ENCODE assay signal across 16 cellular contexts in genomic region chrX:2594491-2594890, GRCh38.
DNase-seq lines count a peak whose midpoint lies in the region; ATAC-seq and TF ChIP-seq lines count a peak whose summit lies in the region.
"Had no signal": no experiment of that assay in that cellular context is flagged by ENCODE, and none has a peak within 500 bp of the region (broad histone marks: within the 10 kb centered on the region; RNA-seq: fewer than 3 reads in every experiment).

No MANE protein-coding gene starts in this region.

- DNase-seq in left ventricle myocardium superior (no peak), left cardiac atrium (no peak), nephron progenitor cell (no peak), NCI-H2081 treated with DMSO at 0.1 percent for 48 hours (lab: John Stamatoyannopoulos, UW) (no peak)
- DNase-seq: 8988T; AML-193; C1 segment of cervical spinal cord; CD4-positive, alpha-beta T cell; DMS79; H7; KG1 had no signal

- H3K4me1 Mint-ChIP-seq in activated T-helper 17 cell treated with anti-CD3 and anti-CD28 coated beads, Interleukin-2, amount 50 U/mL, for 72 hours = peaks cover 4% of the 10 kb centered on the region
- peaks cover 19% of the 10 kb centered on the region for H3K4me1 Mint-ChIP-seq in nephron progenitor cell
- peaks cover 13% of the 10 kb centered on the region for H3K4me1 Mint-ChIP-seq in stimulated activated memory B cell treated with anti-CD40 and anti-IgM and Interleukin-4, amounts not matched to agents 10 μg/mL and 1 μg/mL and 100 μg/mL, for 72 hours

- no peak for TF ChIP-seq CTCF in nephron progenitor cell (IDR thresholded peaks at IDR 0.05)

- intact Hi-C loops in left ventricle myocardium superior (cut with micrococcal nuclease) (loop anchor here (10.0 kb wide), 1 partner anchor 940 kb away; no protein-coding TSS in a partner anchor), left cardiac atrium (cut with DNase I) (loop anchor here (5.0 to 10.0 kb wide), 4 partner anchors 90 to 1140 kb away; partner anchors contain the start of genes ASMTL (in 1 of the 2), DHRSX (in 1 of the 2) and ZBED1 (in 1 of the 2))

- peak overlapping the region; percentile 41 for H3K27ac Mint-ChIP-seq in activated T-helper 17 cell treated with anti-CD3 and anti-CD28 coated beads, Interleukin-2, amount 50 U/mL, for 72 hours
- peak overlapping the region; percentile 7 for H3K27ac Mint-ChIP-seq in nephron progenitor cell
- no peak overlapping the region for H3K27ac Mint-ChIP-seq in stimulated activated memory B cell treated with anti-CD40 and anti-IgM and Interleukin-4, amounts not matched to agents 10 μg/mL and 1 μg/mL and 100 μg/mL, for 72 hours
- H3K27ac Mint-ChIP-seq: CD4-positive, alpha-beta T cell had no signal

- peaks cover 15% of the 10 kb centered on the region for H3K36me3 Mint-ChIP-seq in activated T-helper 17 cell treated with anti-CD3 and anti-CD28 coated beads, Interleukin-2, amount 50 U/mL, for 72 hours (ENCODE audit: low read depth)
- H3K36me3 Mint-ChIP-seq in nephron progenitor cell (ENCODE audit: low read depth) = peaks cover 21% of the 10 kb centered on the region
- no peaks in the 10 kb centered on the region for H3K36me3 Mint-ChIP-seq in stimulated activated memory B cell treated with anti-CD40 and anti-IgM and Interleukin-4, amounts not matched to agents 10 μg/mL and 1 μg/mL and 100 μg/mL, for 72 hours

- H3K27me3 Mint-ChIP-seq in activated T-helper 17 cell treated with anti-CD3 and anti-CD28 coated beads, Interleukin-2, amount 50 U/mL, for 72 hours = no peaks in the 10 kb centered on the region
- H3K27me3 Mint-ChIP-seq in nephron progenitor cell (ENCODE audit: low read depth, poor library complexity) = peaks cover 4% of the 10 kb centered on the region
- no peaks in the 10 kb centered on the region for H3K27me3 Mint-ChIP-seq in stimulated activated memory B cell treated with anti-CD40 and anti-IgM and Interleukin-4, amounts not matched to agents 10 μg/mL and 1 μg/mL and 100 μg/mL, for 72 hours
- H3K27me3 Mint-ChIP-seq: CD4-positive, alpha-beta T cell had no signal

- no peaks in the 10 kb centered on the region for H3K9me3 Mint-ChIP-seq in activated T-helper 17 cell treated with anti-CD3 and anti-CD28 coated beads, Interleukin-2, amount 50 U/mL, for 72 hours
- H3K9me3 Mint-ChIP-seq in nephron progenitor cell = no peaks in the 10 kb centered on the region
- no peaks in the 10 kb centered on the region for H3K9me3 Mint-ChIP-seq in stimulated activated memory B cell treated with anti-CD40 and anti-IgM and Interleukin-4, amounts not matched to agents 10 μg/mL and 1 μg/mL and 100 μg/mL, for 72 hours
- H3K9me3 Mint-ChIP-seq: CD4-positive, alpha-beta T cell had no signal

- ATAC-seq in left ventricle myocardium superior (peak; percentile 26), left cardiac atrium (no peak), GM19455 (IDR thresholded peaks at IDR 0.05; ENCODE audit: unreplicated experiment) (no peak)
- ATAC-seq in activated T-helper 17 cell treated with anti-CD3 and anti-CD28 coated beads, Interleukin-2, amount 50 U/mL, for 72 hours (replicated peaks) = no peak
- ATAC-seq in stimulated activated memory B cell treated with anti-CD40 and anti-IgM and Interleukin-4, amounts not matched to agents 10 μg/mL and 1 μg/mL and 100 μg/mL, for 72 hours = no peak
- ATAC-seq: GM12878, GM23338 had no signal

- H3K4me3 Mint-ChIP-seq in activated T-helper 17 cell treated with anti-CD3 and anti-CD28 coated beads, Interleukin-2, amount 50 U/mL, for 72 hours = no peak overlapping the region
- no peak overlapping the region for H3K4me3 Mint-ChIP-seq in nephron progenitor cell
- no peak overlapping the region for H3K4me3 Mint-ChIP-seq in stimulated activated memory B cell treated with anti-CD40 and anti-IgM and Interleukin-4, amounts not matched to agents 10 μg/mL and 1 μg/mL and 100 μg/mL, for 72 hours
- H3K4me3 Mint-ChIP-seq: CD4-positive, alpha-beta T cell; GM23338 had no signal
